8 cellular contexts compared by ENCODE assay signal in the genomic region with DNA sequence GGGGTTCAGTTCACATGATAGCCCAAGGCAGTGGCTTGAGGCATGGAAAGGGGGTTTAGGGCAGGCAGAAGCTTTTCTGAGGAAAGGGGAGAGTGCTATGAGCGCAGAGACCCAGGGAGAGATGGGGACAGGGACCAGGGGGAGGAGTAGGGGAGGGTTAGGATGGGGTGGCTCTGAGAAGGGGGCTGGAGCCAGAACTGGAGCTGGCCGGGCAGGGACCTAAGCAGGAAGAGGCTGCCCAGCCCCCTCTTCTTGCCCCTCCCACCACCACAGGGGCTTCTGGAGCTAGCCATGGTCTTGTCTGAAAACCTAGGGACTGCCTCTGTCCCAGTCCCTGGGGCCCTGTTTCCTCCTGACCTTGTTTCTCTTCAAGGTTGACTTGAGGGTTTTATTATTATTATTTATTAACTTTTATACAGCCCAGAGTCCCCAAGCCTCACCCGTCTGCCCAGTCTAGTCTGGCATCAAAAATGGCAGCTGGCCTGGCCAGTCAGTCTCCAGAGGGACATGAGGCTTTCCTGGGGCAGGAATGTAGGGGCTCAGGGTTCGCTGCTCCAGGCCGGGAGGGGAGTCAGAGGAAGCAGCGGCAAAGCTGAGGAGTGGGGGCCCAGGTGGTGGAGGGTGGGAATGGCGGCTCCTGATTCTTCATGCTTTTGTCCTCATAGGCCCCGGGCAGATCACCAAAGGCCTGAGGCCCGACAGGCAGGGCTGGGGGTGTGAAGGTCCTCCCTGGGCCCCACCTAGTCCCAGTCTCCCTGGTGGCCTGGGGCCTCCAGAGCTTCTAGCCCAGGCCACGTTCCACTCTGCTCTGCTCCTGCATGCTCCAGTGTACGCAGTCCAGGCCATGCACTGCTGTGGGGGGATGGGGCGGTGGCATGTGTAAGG. TPM values are rescaled to one million over a fixed set of nuclear protein-coding genes. Genes with fewer than 3 reads are reported as not detected.
DNase-seq lines count a peak whose midpoint lies in the region; ATAC-seq and TF ChIP-seq lines count a peak whose summit lies in the region.

No MANE protein-coding gene starts in this region.

- H3K27me3 ChIP-seq in brain microvascular endothelial cell (replicated peaks), result no peaks in the 10 kb centered on the region
- no peaks in the 10 kb centered on the region for H3K27me3 ChIP-seq in suprapubic skin

- no peak for ATAC-seq in memory B cell (ENCODE audit: low read depth)

- H3K4me3 Mint-ChIP-seq in activated CD4-positive, alpha-beta T cell treated with anti-CD3 and anti-CD28 coated beads, Interleukin-2, amount 10 ng/mL, durations not matched to agents 24 days and 14 days, result peak overlapping the region; percentile 96
- no peak overlapping the region for H3K4me3 Mint-ChIP-seq in activated CD4-positive, alpha-beta T cell treated with anti-CD3 and anti-CD28 coated beads, Interleukin-2, amount 10 ng/mL, durations not matched to agents 7 days and 5 days
- peak overlapping the region; percentile 73 for H3K4me3 Mint-ChIP-seq in memory B cell

- no peak for DNase-seq in activated CD4-positive, alpha-beta T cell treated with anti-CD3 and anti-CD28 coated beads, Interleukin-2, amount 10 ng/mL, durations not matched to agents 24 days and 14 days
- no peak for DNase-seq in activated CD4-positive, alpha-beta T cell treated with anti-CD3 and anti-CD28 coated beads, Interleukin-2, amount 10 ng/mL, durations not matched to agents 7 days and 5 days
- DNase-seq in brain microvascular endothelial cell, result no peak
- no peak for DNase-seq in memory B cell (ENCODE audit: low spot score in 2 of 2)
- no peak for DNase-seq in suprapubic skin (ENCODE audit: low spot score in 2 of 2)
- no peak for DNase-seq in activated effector memory CD4-positive, alpha-beta T cell treated with anti-CD3 and anti-CD28 coated beads, Interleukin-2, amount 50 U/mL, for 16 hours
- no peak for DNase-seq in H4 (ENCODE audit: low spot score)
- no peak for DNase-seq in SIG-M5 treated with dmso at 0.1 percent for 504 hours (lab: John Stamatoyannopoulos, UW; ENCODE audit: unreplicated experiment)

- WGBS in suprapubic skin, result 58% methylated on average over 6 of the region's 12 CpGs

- H3K27ac ChIP-seq in brain microvascular endothelial cell (no peak overlapping the region), suprapubic skin (peak overlapping the region; percentile 54)

- TF ChIP-seq CTCF in brain microvascular endothelial cell (IDR thresholded peaks at IDR 0.05; ENCODE audit: low read depth, low read length, missing control alignments) (peak; percentile 2), suprapubic skin (IDR thresholded peaks at IDR 0.05) (no peak)

- H3K36me3 ChIP-seq in brain microvascular endothelial cell (replicated peaks), result peaks cover 36% of the 10 kb centered on the region
- peaks cover 30% of the 10 kb centered on the region for H3K36me3 ChIP-seq in suprapubic skin

- H3K4me3 ChIP-seq in brain microvascular endothelial cell (ENCODE audit: low read depth, low read length) (no peak overlapping the region), suprapubic skin (peak overlapping the region; percentile 73)

- in situ Hi-C loops in brain microvascular endothelial cell (cut with HindIII; ENCODE audit: low pct_ligation_motif_present, low sequenced_read_pairs), result no loop called here

- H3K4me1 Mint-ChIP-seq in activated CD4-positive, alpha-beta T cell treated with anti-CD3 and anti-CD28 coated beads, Interleukin-2, amount 10 ng/mL, durations not matched to agents 24 days and 14 days, result peaks cover 77% of the 10 kb centered on the region
- peaks cover 77% of the 10 kb centered on the region for H3K4me1 Mint-ChIP-seq in activated CD4-positive, alpha-beta T cell treated with anti-CD3 and anti-CD28 coated beads, Interleukin-2, amount 10 ng/mL, durations not matched to agents 7 days and 5 days
- H3K4me1 Mint-ChIP-seq in memory B cell, result peaks cover 63% of the 10 kb centered on the region

- H3K36me3 Mint-ChIP-seq in activated CD4-positive, alpha-beta T cell treated with anti-CD3 and anti-CD28 coated beads, Interleukin-2, amount 10 ng/mL, durations not matched to agents 24 days and 14 days (ENCODE audit: low read depth), result peaks cover 51% of the 10 kb centered on the region
- peaks cover 44% of the 10 kb centered on the region for H3K36me3 Mint-ChIP-seq in activated CD4-positive, alpha-beta T cell treated with anti-CD3 and anti-CD28 coated beads, Interleukin-2, amount 10 ng/mL, durations not matched to agents 7 days and 5 days (ENCODE audit: low read depth)
- peaks cover 16% of the 10 kb centered on the region for H3K36me3 Mint-ChIP-seq in memory B cell

- no peaks in the 10 kb centered on the region for H3K9me3 Mint-ChIP-seq in activated CD4-positive, alpha-beta T cell treated with anti-CD3 and anti-CD28 coated beads, Interleukin-2, amount 10 ng/mL, durations not matched to agents 24 days and 14 days
- no peaks in the 10 kb centered on the region for H3K9me3 Mint-ChIP-seq in activated CD4-positive, alpha-beta T cell treated with anti-CD3 and anti-CD28 coated beads, Interleukin-2, amount 10 ng/mL, durations not matched to agents 7 days and 5 days
- H3K9me3 Mint-ChIP-seq in memory B cell, result no peaks in the 10 kb centered on the region

- CTCF ChIA-PET in activated CD4-positive, alpha-beta T cell treated with anti-CD3 and anti-CD28 coated beads, Interleukin-2, amount 10 ng/mL, durations not matched to agents 7 days and 5 days (lab: Charles Lee), result interaction anchor here (1.4 to 3.7 kb wide), 4 partner anchors 11 to 146 kb away, joined by 4 to 28 read pairs (median 4); partner anchors contain the start of gene SUFU

- intact Hi-C loops in activated CD4-positive, alpha-beta T cell treated with anti-CD3 and anti-CD28 coated beads, Interleukin-2, amount 10 ng/mL, durations not matched to agents 24 days and 14 days (cut with micrococcal nuclease), result loop anchor here (5.0 to 10.0 kb wide), 4 partner anchors 198 to 833 kb away; partner anchors contain the start of genes C10orf95, CUEDC2, NOLC1 and OGA

- no peaks in the 10 kb centered on the region for H3K9me3 ChIP-seq in suprapubic skin

- no peaks in the 10 kb centered on the region for H3K27me3 Mint-ChIP-seq in activated CD4-positive, alpha-beta T cell treated with anti-CD3 and anti-CD28 coated beads, Interleukin-2, amount 10 ng/mL, durations not matched to agents 24 days and 14 days
- no peaks in the 10 kb centered on the region for H3K27me3 Mint-ChIP-seq in activated CD4-positive, alpha-beta T cell treated with anti-CD3 and anti-CD28 coated beads, Interleukin-2, amount 10 ng/mL, durations not matched to agents 7 days and 5 days
- H3K27me3 Mint-ChIP-seq in memory B cell, result no peaks in the 10 kb centered on the region

- H3K4me1 ChIP-seq in suprapubic skin, result peaks cover 74% of the 10 kb centered on the region

- no peak for TF ChIP-seq EP300 in suprapubic skin (IDR thresholded peaks at IDR 0.05)

- TF ChIP-seq POLR2A in suprapubic skin (IDR thresholded peaks at IDR 0.05), result no peak

- POLR2A ChIA-PET in activated CD4-positive, alpha-beta T cell treated with anti-CD3 and anti-CD28 coated beads, Interleukin-2, amount 10 ng/mL, durations not matched to agents 7 days and 5 days (lab: Charles Lee), result interaction anchor here (0.5 to 0.6 kb wide), 2 partner anchors 40 to 521 kb away, joined by 3 to 4 read pairs; no protein-coding TSS in a partner anchor

- peak overlapping the region; percentile 70 for H3K27ac Mint-ChIP-seq in activated CD4-positive, alpha-beta T cell treated with anti-CD3 and anti-CD28 coated beads, Interleukin-2, amount 10 ng/mL, durations not matched to agents 24 days and 14 days
- no peak overlapping the region for H3K27ac Mint-ChIP-seq in activated CD4-positive, alpha-beta T cell treated with anti-CD3 and anti-CD28 coated beads, Interleukin-2, amount 10 ng/mL, durations not matched to agents 7 days and 5 days
- peak overlapping the region; percentile 93 for H3K27ac Mint-ChIP-seq in memory B cell

RNA-seq across cellular contexts. Expression of gene TRIM8, which starts 5.7 kb away (rescaled TPM):
- total RNA-seq in activated CD4-positive, alpha-beta T cell treated with anti-CD3 and anti-CD28 coated beads, Interleukin-2, amount 10 ng/mL, durations not matched to agents 24 days and 14 days, result 85.5 and 85.7 TPM in 2 replicates
- 10 to 100 TPM; 40.2 to 42.7 TPM for total RNA-seq in activated CD4-positive, alpha-beta T cell treated with anti-CD3 and anti-CD28 coated beads, Interleukin-2, amount 10 ng/mL, durations not matched to agents 7 days and 5 days
- total RNA-seq in suprapubic skin, result 100 to 1,000 TPM in 2 of 4 donors, 10 to 100 TPM in 2; 73.1 to 113 (median 96.1) TPM
- total RNA-seq in H4 (2014; rRNA removed; shearing (Covaris generic)), result 15.8 and 18.5 TPM in 2 replicates
